24 cellular contexts compared by ENCODE assay signal in the genomic region with DNA sequence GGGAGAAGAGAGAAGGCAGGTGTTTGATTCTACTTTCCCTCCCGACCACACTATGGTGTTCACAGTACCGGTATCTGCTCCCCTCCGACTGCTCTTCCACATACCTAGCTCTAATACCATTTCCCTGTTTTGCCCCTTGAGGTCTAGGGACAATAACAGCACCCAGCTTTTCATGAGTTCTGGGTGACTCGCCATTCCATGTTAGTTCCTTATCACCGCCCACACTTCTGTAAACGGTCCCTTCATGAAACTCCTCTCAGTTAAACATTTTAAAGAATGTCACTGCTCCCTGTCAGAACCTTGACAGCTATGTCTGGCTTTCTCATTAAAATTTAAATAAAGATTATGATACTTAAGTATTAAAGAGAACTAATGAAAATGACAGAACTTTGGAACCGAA.
A peak's percentile ranks its signal among the peaks of the same experiment; 100 is the strongest.
DNase-seq lines count a peak whose midpoint lies in the region; ATAC-seq, FAIRE-seq and TF ChIP-seq lines count a peak whose summit lies in the region.
"Had no signal": no experiment of that assay in that cellular context is flagged by ENCODE, and none has a peak within 500 bp of the region (broad histone marks: within the 10 kb centered on the region; RNA-seq: fewer than 3 reads in every experiment).

No MANE protein-coding gene starts in this region.

- TF ChIP-seq POLR2A in K562 (conservative IDR thresholded peaks at IDR 0.05) = no peak

- H4K20me1 ChIP-seq in K562 (replicated peaks; ENCODE audit: control insufficient read depth, insufficient read depth, low read length) (no peaks in the 10 kb centered on the region), hepatocyte (ENCODE audit: insufficient read depth, poor library complexity, severe bottlenecking) (no peaks in the 10 kb centered on the region), mammary epithelial cell (ENCODE audit: insufficient read depth, low read length) (no peaks in the 10 kb centered on the region)
- H4K20me1 ChIP-seq: BLaER1 treated with 17β-estradiol and CSF1 and Interleukin-3, amounts not matched to agents 10 nM and 100 nM had no signal

- WGBS in K562 (ENCODE audit: insufficient coverage, low coverage, missing lambda C conversion rate) = 25% methylated on average over 7 of the region's 7 CpGs
- 79% methylated on average over 7 of the region's 7 CpGs for WGBS in hepatocyte (ENCODE audit: low lambda C conversion rate, missing lambda C conversion rate)
- 85% methylated on average over 5 of the region's 7 CpGs for WGBS in mammary epithelial cell (ENCODE audit: low coverage, missing lambda C conversion rate)

- H3K79me2 ChIP-seq in K562 (ENCODE audit: control insufficient read depth, insufficient read depth, low read length) (peaks cover 28% of the 10 kb centered on the region; the same call in 2 of the 3 replicates), hepatocyte (no peaks in the 10 kb centered on the region), mammary epithelial cell (ENCODE audit: insufficient read depth, low read length) (no peaks in the 10 kb centered on the region)

- no peak for TF ChIP-seq EP300 in K562 (IDR thresholded peaks at IDR 0.05; ENCODE audit: low read length)

- peak overlapping the region; percentile 29; the same call in 1 of the 2 replicates for H2AFZ ChIP-seq in K562 (ENCODE audit: low read depth, low read length)
- H2AFZ ChIP-seq in hepatocyte = no peak overlapping the region
- no peak overlapping the region for H2AFZ ChIP-seq in mammary epithelial cell (ENCODE audit: low read depth, low read length)
- H2AFZ ChIP-seq: GM23338 had no signal

- in situ Hi-C loops in K562 (cut with MboI) (no loop called here), mammary epithelial cell (cut with MboI; ENCODE audit: low sequenced_read_pairs in 2 of 2) (no loop called here)

- POLR2A ChIA-PET in K562 (lab: Yijun Ruan, JAX) = interaction anchor here (1.0 to 1.9 kb wide), 2 partner anchors 8 to 9 kb away, joined by 3 to 4 read pairs; no protein-coding TSS in a partner anchor

- H3K9me3 ChIP-seq in K562 (replicated peaks; ENCODE audit: control insufficient read depth, insufficient read depth, low read depth, low read length) = no peaks in the 10 kb centered on the region
- no peaks in the 10 kb centered on the region for H3K9me3 ChIP-seq in hepatocyte (ENCODE audit: low read depth)
- no peaks in the 10 kb centered on the region for H3K9me3 ChIP-seq in mammary epithelial cell (replicated peaks; ENCODE audit: insufficient read depth, low read length)
- H3K9me3 ChIP-seq: BLaER1 treated with 17β-estradiol and CSF1 and Interleukin-3, amounts not matched to agents 10 nM and 100 nM had no signal

- no TSS peak for BruUV-seq in K562 (replicated peaks; lab: Mats Ljungman, UMichigan)
- BruUV-seq in mammary epithelial cell (replicated peaks; lab: Mats Ljungman, UMichigan) = no TSS peak

- dilution Hi-C loops in mammary epithelial cell (cut with HindIII; ENCODE audit: low sequenced_read_pairs) = loop anchor here (5.0 kb wide), 1 partner anchor 65 kb away; no protein-coding TSS in a partner anchor

- peak; percentile 4 for DNase-seq in CD1c-positive myeloid dendritic cell (ENCODE audit: extremely low spot score)
- DNase-seq in Kasumi-1 (lab: John Stamatoyannopoulos, UW) = peak; percentile 9 to 19
- DNase-seq in K562 (ENCODE audit: extremely low read depth in 1 of 4, low spot score in 3 of 4) = peak in 1 of 4 experiments; percentile 21
- no peak for DNase-seq in hepatocyte (ENCODE audit: low spot score)
- no peak for DNase-seq in mammary epithelial cell
- DNase-seq in foreskin melanocyte = no peak
- DNase-seq: 8988T; CD4-positive, CD25-positive, alpha-beta regulatory T cell; CD8-positive, alpha-beta memory T cell; COR-L47; DMS 273 treated with DMSO at 0.1 percent for 48 hours; DMS53; DND-41; GDM1; HCEC 1CT; HFFc6; IMR-90 had no signal

- no peaks in the 10 kb centered on the region for H3K9me2 ChIP-seq in hepatocyte (replicated peaks; ENCODE audit: insufficient read depth)

- FAIRE-seq in K562 (lab: Jason Lieb, UNC) = no peak
- FAIRE-seq: GM12892, GM18507, H54, HTR-8/SVneo had no signal

- CTCF ChIA-PET in K562 (lab: Yijun Ruan, JAX; ENCODE audit: low intra/inter-chr PET ratio) = no interaction called here
- CTCF ChIA-PET in mammary epithelial cell (lab: Charles Lee; ENCODE audit: low non-redundant PET) = no interaction called here

- intact Hi-C loops in K562 (cut with micrococcal nuclease) = no loop called here
- intact Hi-C loops in mammary epithelial cell (cut with micrococcal nuclease) = no loop called here

- ATAC-seq in K562 = peak; percentile 63
- no peak for ATAC-seq in HG02798 (IDR thresholded peaks at IDR 0.05; ENCODE audit: poor library complexity, unreplicated experiment)
- ATAC-seq: GM23338 had no signal

- H3K9ac ChIP-seq in K562 (ENCODE audit: insufficient read depth in 1 of 2, low read depth in 2 of 2, low read length in 2 of 2) = no peak overlapping the region; a peak in 1 of 4 replicates
- H3K9ac ChIP-seq in mammary epithelial cell (ENCODE audit: insufficient read depth, low read length) = no peak overlapping the region
- H3K9ac ChIP-seq: BLaER1 treated with 17β-estradiol and CSF1 and Interleukin-3, amounts not matched to agents 10 nM and 100 nM had no signal

- H3K27ac ChIP-seq in K562 (ENCODE audit: extremely low read depth, low read depth, low read length) (no peak overlapping the region), hepatocyte (no peak overlapping the region), mammary epithelial cell (ENCODE audit: insufficient read depth, low read depth, low read length) (no peak overlapping the region)
- H3K27ac ChIP-seq: BLaER1 treated with 17β-estradiol and CSF1 and Interleukin-3, amounts not matched to agents 10 nM and 100 nM had no signal

- H3K4me2 ChIP-seq in K562 (ENCODE audit: insufficient read depth, low read length) = peak overlapping the region; percentile 52; the same call in 1 of the 2 replicates
- no peak overlapping the region for H3K4me2 ChIP-seq in hepatocyte
- H3K4me2 ChIP-seq in mammary epithelial cell (ENCODE audit: insufficient read depth, low read depth, low read length) = no peak overlapping the region
- H3K4me2 ChIP-seq: BLaER1 treated with 17β-estradiol and CSF1 and Interleukin-3, amounts not matched to agents 10 nM and 100 nM; GM23338 had no signal

- H3K4me1 ChIP-seq in K562 (replicated peaks in 1 of 2; ENCODE audit: control insufficient read depth in 2 of 2, insufficient read depth in 2 of 2, low read length in 2 of 2) (peaks cover 0 to 11% of the 10 kb centered on the region in 2 experiments; a peak in 2 of 5 replicates), hepatocyte (ENCODE audit: insufficient read depth) (no peaks in the 10 kb centered on the region), mammary epithelial cell (ENCODE audit: insufficient read depth, low read length) (no peaks in the 10 kb centered on the region)
- H3K4me1 ChIP-seq: BLaER1 treated with 17β-estradiol and CSF1 and Interleukin-3, amounts not matched to agents 10 nM and 100 nM had no signal

- H3K36me3 ChIP-seq in K562 (ENCODE audit: control insufficient read depth, insufficient read depth, low read length) (no peaks in the 10 kb centered on the region), hepatocyte (replicated peaks; ENCODE audit: insufficient read depth, low read depth) (no peaks in the 10 kb centered on the region), mammary epithelial cell (ENCODE audit: insufficient read depth, low read length) (no peaks in the 10 kb centered on the region)
- H3K36me3 ChIP-seq: BLaER1 treated with 17β-estradiol and CSF1 and Interleukin-3, amounts not matched to agents 10 nM and 100 nM had no signal

- H3K4me3 ChIP-seq in K562 (no peak overlapping the region), hepatocyte (no peak overlapping the region), mammary epithelial cell (replicated peaks in 1 of 3; ENCODE audit: insufficient read depth in 1 of 3, low read depth in 2 of 3, low read length in 3 of 3) (no peak overlapping the region)
- H3K4me3 ChIP-seq: BLaER1 treated with 17β-estradiol and CSF1 and Interleukin-3, amounts not matched to agents 10 nM and 100 nM; GM23338 had no signal

- TF ChIP-seq CTCF in K562 (IDR thresholded peaks at IDR 0.05 in 2 of 3, conservative IDR thresholded peaks at IDR 0.05 in 1 of 3; ENCODE audit: insufficient read depth in 2 of 3, low read depth in 1 of 3, low read length in 3 of 3) (no peak), hepatocyte (IDR thresholded peaks at IDR 0.05; ENCODE audit: poor library complexity) (no peak), mammary epithelial cell (conservative IDR thresholded peaks at IDR 0.05 in 1 of 2, IDR thresholded peaks at IDR 0.05 in 1 of 2; ENCODE audit: extremely low read depth in 1 of 2, insufficient read depth in 1 of 2, low read depth in 1 of 2, low read length in 2 of 2) (no peak)

- H3K9me1 ChIP-seq in K562 (ENCODE audit: control insufficient read depth, insufficient read depth, low read length) = no peaks in the 10 kb centered on the region

- H3K27me3 ChIP-seq in K562 (ENCODE audit: control insufficient read depth in 2 of 2, insufficient read depth in 2 of 2, low read length in 2 of 2) (no peaks in the 10 kb centered on the region), hepatocyte (no peaks in the 10 kb centered on the region), mammary epithelial cell (ENCODE audit: insufficient read depth, low read length) (no peaks in the 10 kb centered on the region)
- H3K27me3 ChIP-seq: BLaER1 treated with 17β-estradiol and CSF1 and Interleukin-3, amounts not matched to agents 10 nM and 100 nM had no signal

- TF ChIP-seq RAD21 in K562 (CRISPR knock-in tag; conservative IDR thresholded peaks at IDR 0.05 in 1 of 2, IDR thresholded peaks at IDR 0.05 in 1 of 2) = no peak

TF ChIP-seq in K562, 482 proteins besides CTCF, POLR2A, EP300 and RAD21:
- TF ChIP-seq ARID1B (IDR thresholded peaks at IDR 0.05) (0 out of 2 replicates have a peak, but pooled peaks have one; percentile 15), EGR1 (conservative IDR thresholded peaks at IDR 0.05) (peak; percentile 66), PTRF (tag; IDR thresholded peaks at IDR 0.05) (no peak), EHMT2 (IDR thresholded peaks at IDR 0.05) (peak; percentile 19; the same call in 1 of the 2 replicates), NELFE (IDR thresholded peaks at IDR 0.05; ENCODE audit: insufficient read depth, insufficient read length) (no peak), PHB (CRISPR knock-in tag; IDR thresholded peaks at IDR 0.05) (no peak)
TF ChIP-seq in K562: peak in this region for 3.

Comparison
In these comparisons a context has a peak if more than half of its experiments do, and no peak if none do; other contexts are left out.
1. DNase-seq: peak in CD1c-positive myeloid dendritic cell (single experiment) and Kasumi-1 (2 of 2); none in hepatocyte (single experiment), mammary epithelial cell (single experiment) and foreskin melanocyte (single experiment).